Comparison of ENCODE assay signal across 16 cellular contexts in the genomic region with DNA sequence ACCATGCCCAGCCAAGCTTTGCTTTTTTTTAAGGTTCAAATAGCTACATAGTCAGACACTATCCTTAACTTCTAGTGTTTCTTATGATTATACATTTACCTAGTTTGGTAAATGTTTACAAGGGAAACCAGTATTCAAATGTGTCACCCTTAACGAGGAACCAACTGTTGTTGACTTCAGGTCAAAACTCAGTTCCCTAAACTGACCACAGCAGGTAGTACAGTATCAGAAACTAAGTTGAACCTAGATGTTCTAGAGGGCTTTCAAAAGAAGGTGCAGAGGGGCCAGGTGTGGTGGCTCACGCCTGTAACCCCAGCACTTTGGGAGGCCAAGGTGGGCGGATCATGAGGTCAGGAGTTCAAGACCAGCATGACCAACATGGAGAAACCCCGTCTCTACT. TPM values are rescaled to one million over a fixed set of nuclear protein-coding genes. Genes with fewer than 3 reads are reported as not detected.
DNase-seq lines count a peak whose midpoint lies in the region; ATAC-seq, FAIRE-seq and TF ChIP-seq lines count a peak whose summit lies in the region.
"Had no signal": no experiment of that assay in that cellular context is flagged by ENCODE, and none has a peak within 500 bp of the region (broad histone marks: within the 10 kb centered on the region; RNA-seq: fewer than 3 reads in every experiment).

No MANE protein-coding gene starts in this region.

- H3K4me3 ChIP-seq in GM12878 (no peak overlapping the region), MG63 (no peak overlapping the region)
- H3K4me3 ChIP-seq in CD4-positive, alpha-beta memory T cell (ENCODE audit: low read length in 2 of 2), result no peak overlapping the region
- H3K4me3 ChIP-seq: BLaER1 had no signal

- no peak for TF ChIP-seq RAD21 in GM12878 (IDR thresholded peaks at IDR 0.05; ENCODE audit: insufficient read depth, low read depth, low read length)

- no peaks in the 10 kb centered on the region for H3K27me3 ChIP-seq in GM12878 (replicated peaks in 1 of 2; ENCODE audit: control insufficient read depth in 2 of 2, insufficient read depth in 2 of 2, low read length in 1 of 2)
- H3K27me3 ChIP-seq in MG63, result no peaks in the 10 kb centered on the region
- no peaks in the 10 kb centered on the region for H3K27me3 ChIP-seq in CD4-positive, alpha-beta memory T cell (ENCODE audit: insufficient read depth, low read length)

- H3K9me3 Mint-ChIP-seq in stimulated activated naive B cell treated with anti-CD40 and anti-IgM and Interleukin-4, amounts not matched to agents 10 μg/mL and 1 μg/mL and 100 μg/mL, for 72 hours, result peaks cover 0 to 4% of the 10 kb centered on the region in 2 donors
- H3K9me3 Mint-ChIP-seq in CD4-positive, alpha-beta memory T cell, result no peaks in the 10 kb centered on the region
- H3K9me3 Mint-ChIP-seq: IgD-negative memory B cell had no signal

- DNase-seq in GM12878 (ENCODE audit: low read depth, low spot score) (no peak), MG63 (no peak)
- DNase-seq in stimulated activated naive B cell treated with anti-CD40 and anti-IgM and Interleukin-4, amounts not matched to agents 10 μg/mL and 1 μg/mL and 100 μg/mL, for 72 hours, result no peak
- no peak for DNase-seq in stimulated activated CD8-positive, alpha-beta memory T cell treated with anti-CD3 and anti-CD28 coated beads, Interleukin-4, amount 100 ng/mL, for 48 hours
- no peak for DNase-seq in CD4-positive, alpha-beta memory T cell
- DNase-seq: 8988T, AML-193, DMS53, GF-D8, HCEC 1CT, HFFc6, KG1 had no signal

- no peak overlapping the region for H3K27ac Mint-ChIP-seq in stimulated activated naive B cell treated with anti-CD40 and anti-IgM and Interleukin-4, amounts not matched to agents 10 μg/mL and 1 μg/mL and 100 μg/mL, for 72 hours
- H3K27ac Mint-ChIP-seq in CD4-positive, alpha-beta memory T cell, result no peak overlapping the region
- H3K27ac Mint-ChIP-seq: HFFc6, IgD-negative memory B cell had no signal

- H3K4me1 ChIP-seq in GM12878 (ENCODE audit: control insufficient read depth, insufficient read depth, low read length), result no peaks in the 10 kb centered on the region
- H3K4me1 ChIP-seq in CD4-positive, alpha-beta memory T cell (ENCODE audit: insufficient read depth, low read length), result no peaks in the 10 kb centered on the region
- H3K4me1 ChIP-seq: BLaER1 had no signal

- SMC1A ChIA-PET in GM12878 (lab: Charles Lee; ENCODE audit: uncharacterized antibody, unreplicated experiment), result interaction anchor here (0.9 to 2.1 kb wide), 9 partner anchors 9 to 69 kb away, joined by 3 to 8 read pairs (median 3); no protein-coding TSS in a partner anchor

- no peaks in the 10 kb centered on the region for H3K4me1 Mint-ChIP-seq in stimulated activated naive B cell treated with anti-CD40 and anti-IgM and Interleukin-4, amounts not matched to agents 10 μg/mL and 1 μg/mL and 100 μg/mL, for 72 hours
- peaks cover 0 to 2% (median 0%) of the 10 kb centered on the region in 4 donors for H3K4me1 Mint-ChIP-seq in CD4-positive, alpha-beta memory T cell
- H3K4me1 Mint-ChIP-seq: IgD-negative memory B cell had no signal

- no peak for TF ChIP-seq POLR2A in GM12878 (IDR thresholded peaks at IDR 0.05; ENCODE audit: low read depth, low read length)

- TF ChIP-seq CTCF in GM12878 (IDR thresholded peaks at IDR 0.05 in 2 of 3, conservative IDR thresholded peaks at IDR 0.05 in 1 of 3; ENCODE audit: control insufficient read depth in 2 of 3, extremely low read depth in 1 of 3, insufficient read depth in 1 of 3, low read depth in 3 of 3, low read length in 3 of 3), result no peak

- no peak overlapping the region for H3K9ac ChIP-seq in GM12878 (ENCODE audit: control insufficient read depth, insufficient read depth, low read length)
- H3K9ac ChIP-seq: BLaER1 had no signal

- RAD21 ChIA-PET in GM12878 (lab: Charles Lee; ENCODE audit: unreplicated experiment), result interaction anchor here (0.7 to 1.6 kb wide), 6 partner anchors 9 to 436 kb away, joined by 3 to 5 read pairs (median 4); no protein-coding TSS in a partner anchor

- no peak overlapping the region for H3K27ac ChIP-seq in GM12878 (ENCODE audit: control insufficient read depth, insufficient read depth)
- no peak overlapping the region for H3K27ac ChIP-seq in CD4-positive, alpha-beta memory T cell (ENCODE audit: low read depth, low read length)
- H3K27ac ChIP-seq: BLaER1 had no signal

- CTCF ChIA-PET in GM12878 (lab: Yijun Ruan, JAX), result no interaction called here
- CTCF ChIA-PET in CD4-positive, alpha-beta memory T cell (lab: Charles Lee; ENCODE audit: partially characterized antibody), result no interaction called here

- FAIRE-seq in GM12878 (lab: Jason Lieb, UNC), result no peak

- H2AFZ ChIP-seq in GM12878 (ENCODE audit: control insufficient read depth, low read depth, low read length), result no peak overlapping the region

- WGBS in GM12878 (ENCODE audit: insufficient coverage, insufficient replicate concordance, low lambda C conversion rate, missing lambda C conversion rate), result 20% methylated on average over 4 of the region's 4 CpGs

- no peak for TF ChIP-seq EP300 in GM12878 (IDR thresholded peaks at IDR 0.05; ENCODE audit: borderline replicate concordance in 1 of 2, control insufficient read depth in 1 of 2, low read depth in 2 of 2, low read length in 2 of 2)

- no peaks in the 10 kb centered on the region for H3K79me2 ChIP-seq in GM12878 (ENCODE audit: control insufficient read depth, insufficient read depth, low read length)

- BruUV-seq in GM12878 (replicated peaks; lab: Mats Ljungman, UMichigan), result no TSS peak

- no peak overlapping the region for H3K4me2 ChIP-seq in GM12878 (ENCODE audit: control insufficient read depth, insufficient read depth)
- H3K4me2 ChIP-seq: BLaER1 had no signal

- H3K36me3 ChIP-seq in GM12878 (ENCODE audit: control insufficient read depth in 2 of 2, insufficient read depth in 2 of 2, low read length in 1 of 2) (no peaks in the 10 kb centered on the region), MG63 (no peaks in the 10 kb centered on the region)
- H3K36me3 ChIP-seq in CD4-positive, alpha-beta memory T cell (ENCODE audit: insufficient read depth, low read length), result no peaks in the 10 kb centered on the region
- H3K36me3 ChIP-seq: BLaER1 had no signal

- peak; percentile 58 for ATAC-seq in GM18861 (IDR thresholded peaks at IDR 0.05; ENCODE audit: unreplicated experiment)
- peak; percentile 79 for ATAC-seq in HG03175 (IDR thresholded peaks at IDR 0.05; ENCODE audit: unreplicated experiment)
- ATAC-seq in GM12878, result peak; percentile 63
- ATAC-seq in stimulated activated naive B cell treated with anti-CD40 and anti-IgM and Interleukin-4, amounts not matched to agents 10 μg/mL and 1 μg/mL and 100 μg/mL, for 72 hours (replicated peaks), result peak; percentile 54 to 62

- intact Hi-C loops in GM12878 (cut with micrococcal nuclease; ENCODE audit: unreplicated experiment), result no loop called here
- intact Hi-C loops in CD4-positive, alpha-beta memory T cell (cut with micrococcal nuclease), result no loop called here

- H3K9me3 ChIP-seq in GM12878 (replicated peaks; ENCODE audit: control insufficient read depth, insufficient read depth, low read length) (no peaks in the 10 kb centered on the region), MG63 (no peaks in the 10 kb centered on the region)
- no peaks in the 10 kb centered on the region for H3K9me3 ChIP-seq in CD4-positive, alpha-beta memory T cell (ENCODE audit: control insufficient read depth in 1 of 2, low read length in 2 of 2)
- H3K9me3 ChIP-seq: BLaER1 had no signal

- no peaks in the 10 kb centered on the region for H3K27me3 Mint-ChIP-seq in stimulated activated naive B cell treated with anti-CD40 and anti-IgM and Interleukin-4, amounts not matched to agents 10 μg/mL and 1 μg/mL and 100 μg/mL, for 72 hours
- H3K27me3 Mint-ChIP-seq in CD4-positive, alpha-beta memory T cell, result peaks cover 2 to 4% of the 10 kb centered on the region in 2 donors

- no peaks in the 10 kb centered on the region for H3K36me3 Mint-ChIP-seq in stimulated activated naive B cell treated with anti-CD40 and anti-IgM and Interleukin-4, amounts not matched to agents 10 μg/mL and 1 μg/mL and 100 μg/mL, for 72 hours
- no peaks in the 10 kb centered on the region for H3K36me3 Mint-ChIP-seq in CD4-positive, alpha-beta memory T cell
- H3K36me3 Mint-ChIP-seq: IgD-negative memory B cell had no signal

- no peaks in the 10 kb centered on the region for H4K20me1 ChIP-seq in GM12878 (ENCODE audit: control insufficient read depth, insufficient read depth)
- H4K20me1 ChIP-seq: BLaER1 had no signal

- no peak overlapping the region for H3K4me3 Mint-ChIP-seq in stimulated activated naive B cell treated with anti-CD40 and anti-IgM and Interleukin-4, amounts not matched to agents 10 μg/mL and 1 μg/mL and 100 μg/mL, for 72 hours
- no peak overlapping the region for H3K4me3 Mint-ChIP-seq in CD4-positive, alpha-beta memory T cell
- H3K4me3 Mint-ChIP-seq: HFFc6, IgD-negative memory B cell had no signal

- POLR2A ChIA-PET in GM12878 (lab: Charles Lee), result interaction anchor here (0.6 to 1.7 kb wide), 3 partner anchors 9 to 60 kb away, joined by 3 to 5 read pairs (median 5); no protein-coding TSS in a partner anchor
- POLR2A ChIA-PET in CD4-positive, alpha-beta memory T cell (lab: Charles Lee; ENCODE audit: partially characterized antibody), result no interaction called here

- in situ Hi-C loops in GM12878 (cut with MboI), result no loop called here

TF ChIP-seq in GM12878, 131 proteins besides CTCF, POLR2A, EP300 and RAD21 (continues in another document):
- TF ChIP-seq SPI1 (IDR thresholded peaks at IDR 0.05; ENCODE audit: borderline replicate concordance, insufficient read depth, low read depth, low read length), result peak; percentile 27; the same call in 1 of the 2 replicates
- no peak for TF ChIP-seq MXI1 (IDR thresholded peaks at IDR 0.05; ENCODE audit: low read depth, low read length)
- TF ChIP-seq NR2F1 (conservative IDR thresholded peaks at IDR 0.05), result peak; percentile 82

RNA-seq across cellular contexts. Expression of a gene that starts 11.3 kb away (rescaled TPM):
- 0.10 and 0.17 TPM in 2 replicates for total RNA-seq in GM12878 (2013; cell fraction: nucleolus; rRNA removed)
- total RNA-seq in GM12878 (2014; rRNA removed) (0.05 and 0.17 TPM in 2 replicates), GM12878 (2014; rRNA removed; fragmentation: Illumina TruSeq; extraction: Trizol) (0.05 and 0.09 TPM in 2 replicates), GM12878 (2021) (0.31 and 0.32 TPM in 2 replicates)
- polyA plus RNA-seq in GM12878 (2011; ENCODE audit: low read depth), result 0.28 TPM
- polyA plus RNA-seq in GM12878 (2011; rRNA removed) (5.8 and 7.6 TPM in 2 replicates), GM12878 (2014; fragmentation: Illumina TruSeq; extraction: Trizol) (0.10 and 0.21 TPM in 2 replicates), GM12878 (2014; fragmentation: Nextera tagmentation; extraction: Ambion mirVana) (under 1 TPM; 0.04 to 0.08 TPM), GM12878 (2014; rRNA removed) (0.13 and 0.17 TPM in 2 replicates), GM12878 (2016; fragmentation: Nextera tagmentation; extraction: Ambion mirVana) (under 1 TPM; 0.06 to 0.09 TPM)
- 4.7 and 7.9 TPM in 2 replicates for polyA plus RNA-seq in GM12878 (2011; cell fraction: cytosol; rRNA removed)
- polyA plus RNA-seq in GM12878 (2011; cell fraction: nucleus; rRNA removed), result 4.8 and 5.3 TPM in 2 replicates
- 0.45 TPM in 2 replicates for polyA plus RNA-seq in GM12878 (2012)
- polyA minus RNA-seq in GM12878 (2011; rRNA and poly(A)+ RNA removed), result 9.5 and 10.7 TPM in 2 replicates
- 5.3 and 6.7 TPM in 2 replicates for polyA minus RNA-seq in GM12878 (2011; cell fraction: cytosol; rRNA and poly(A)+ RNA removed)
- 2.8 and 5.5 TPM in 2 replicates for polyA minus RNA-seq in GM12878 (2011; cell fraction: nucleus; rRNA and poly(A)+ RNA removed)
- total RNA-seq in MG63 (2014; rRNA removed; shearing (Covaris generic); ENCODE audit: low replicate concordance), result 0.66 and 0.96 TPM in 2 replicates
- not detected for total RNA-seq in CD4-positive, alpha-beta memory T cell
- not detected for polyA plus RNA-seq in CD4-positive, alpha-beta memory T cell
- total RNA-seq: HFFc6 had no signal
- polyA plus RNA-seq: IgD-negative memory B cell had no signal
